Comparison of ENCODE assay signal across 1 cellular context in genomic region chr6:167956983-167957492, GRCh38.
TF ChIP-seq lines count a peak whose summit lies in the region.

No MANE protein-coding gene starts in this region.

TF ChIP-seq in HepG2, 621 proteins besides CTCF, POLR2A, EP300 and RAD21 (continued from another document and continues in another):
- TF ChIP-seq SPEN (CRISPR knock-in tag; IDR thresholded peaks at IDR 0.05; ENCODE audit: low read depth) (0 out of 2 replicates have a peak, but pooled peaks have one; percentile 26), ETV5 (CRISPR knock-in tag; IDR thresholded peaks at IDR 0.05; ENCODE audit: borderline replicate concordance) (no peak), NFE2L2 (IDR thresholded peaks at IDR 0.05; ENCODE audit: low read length) (no peak), MEIS2 (CRISPR knock-in tag; IDR thresholded peaks at IDR 0.05) (no peak), KLF13 (CRISPR knock-in tag; IDR thresholded peaks at IDR 0.05) (no peak), RFX1 (IDR thresholded peaks at IDR 0.05) (no peak), SRY (CRISPR knock-in tag; IDR thresholded peaks at IDR 0.05) (no peak), KMT2B (CRISPR knock-in tag; IDR thresholded peaks at IDR 0.05) (no peak), MXI1 (IDR thresholded peaks at IDR 0.05; ENCODE audit: borderline replicate concordance, low read depth, low read length) (no peak), ZBTB10 (CRISPR knock-in tag; IDR thresholded peaks at IDR 0.05; ENCODE audit: borderline replicate concordance) (no peak), IRF2 (CRISPR knock-in tag; IDR thresholded peaks at IDR 0.05) (no peak), ZNF160 (CRISPR knock-in tag; IDR thresholded peaks at IDR 0.05) (no peak), THAP9 (CRISPR knock-in tag; IDR thresholded peaks at IDR 0.05; ENCODE audit: borderline replicate concordance) (no peak), HNRNPK (IDR thresholded peaks at IDR 0.05; ENCODE audit: low read depth, low read length, poor library complexity, severe bottlenecking) (no peak), FOXP4 (CRISPR knock-in tag; IDR thresholded peaks at IDR 0.05) (no peak), ZIK1 (CRISPR knock-in tag; IDR thresholded peaks at IDR 0.05; ENCODE audit: borderline replicate concordance, low read depth) (no peak), ZNF784 (CRISPR knock-in tag; IDR thresholded peaks at IDR 0.05; ENCODE audit: borderline replicate concordance) (no peak), JDP2 (CRISPR knock-in tag; IDR thresholded peaks at IDR 0.05; ENCODE audit: borderline replicate concordance) (no peak), SMYD3 (CRISPR knock-in tag; IDR thresholded peaks at IDR 0.05) (no peak), SIX1 (CRISPR knock-in tag; IDR thresholded peaks at IDR 0.05; ENCODE audit: borderline replicate concordance) (peak; percentile 64; the same call in 1 of the 2 replicates), ZNF44 (CRISPR knock-in tag; IDR thresholded peaks at IDR 0.05) (no peak), POLR2AphosphoS2 (IDR thresholded peaks at IDR 0.05; ENCODE audit: low read depth, low read length) (no peak), UBTF (CRISPR knock-in tag; IDR thresholded peaks at IDR 0.05) (no peak), ARID4A (CRISPR knock-in tag; IDR thresholded peaks at IDR 0.05; ENCODE audit: borderline replicate concordance) (no peak)
- TF ChIP-seq, protein P1, sequence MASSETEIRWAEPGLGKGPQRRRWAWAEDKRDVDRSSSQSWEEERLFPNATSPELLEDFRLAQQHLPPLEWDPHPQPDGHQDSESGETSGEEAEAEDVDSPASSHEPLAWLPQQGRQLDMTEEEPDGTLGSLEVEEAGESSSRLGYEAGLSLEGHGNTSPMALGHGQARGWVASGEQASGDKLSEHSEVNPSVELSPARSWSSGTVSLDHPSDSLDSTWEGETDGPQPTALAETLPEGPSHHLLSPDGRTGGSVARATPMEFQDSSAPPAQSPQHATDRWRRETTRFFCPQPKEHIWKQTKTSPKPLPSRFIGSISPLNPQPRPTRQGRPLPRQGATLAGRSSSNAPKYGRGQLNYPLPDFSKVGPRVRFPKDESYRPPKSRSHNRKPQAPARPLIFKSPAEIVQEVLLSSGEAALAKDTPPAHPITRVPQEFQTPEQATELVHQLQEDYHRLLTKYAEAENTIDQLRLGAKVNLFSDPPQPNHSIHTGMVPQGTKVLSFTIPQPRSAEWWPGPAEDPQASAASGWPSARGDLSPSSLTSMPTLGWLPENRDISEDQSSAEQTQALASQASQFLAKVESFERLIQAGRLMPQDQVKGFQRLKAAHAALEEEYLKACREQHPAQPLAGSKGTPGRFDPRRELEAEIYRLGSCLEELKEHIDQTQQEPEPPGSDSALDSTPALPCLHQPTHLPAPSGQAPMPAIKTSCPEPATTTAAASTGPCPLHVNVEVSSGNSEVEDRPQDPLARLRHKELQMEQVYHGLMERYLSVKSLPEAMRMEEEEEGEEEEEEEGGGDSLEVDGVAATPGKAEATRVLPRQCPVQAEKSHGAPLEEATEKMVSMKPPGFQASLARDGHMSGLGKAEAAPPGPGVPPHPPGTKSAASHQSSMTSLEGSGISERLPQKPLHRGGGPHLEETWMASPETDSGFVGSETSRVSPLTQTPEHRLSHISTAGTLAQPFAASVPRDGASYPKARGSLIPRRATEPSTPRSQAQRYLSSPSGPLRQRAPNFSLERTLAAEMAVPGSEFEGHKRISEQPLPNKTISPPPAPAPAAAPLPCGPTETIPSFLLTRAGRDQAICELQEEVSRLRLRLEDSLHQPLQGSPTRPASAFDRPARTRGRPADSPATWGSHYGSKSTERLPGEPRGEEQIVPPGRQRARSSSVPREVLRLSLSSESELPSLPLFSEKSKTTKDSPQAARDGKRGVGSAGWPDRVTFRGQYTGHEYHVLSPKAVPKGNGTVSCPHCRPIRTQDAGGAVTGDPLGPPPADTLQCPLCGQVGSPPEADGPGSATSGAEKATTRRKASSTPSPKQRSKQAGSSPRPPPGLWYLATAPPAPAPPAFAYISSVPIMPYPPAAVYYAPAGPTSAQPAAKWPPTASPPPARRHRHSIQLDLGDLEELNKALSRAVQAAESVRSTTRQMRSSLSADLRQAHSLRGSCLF (CRISPR knock-in tag; IDR thresholded peaks at IDR 0.05; ENCODE audit: borderline replicate concordance) = no peak
- TF ChIP-seq, protein P2, sequence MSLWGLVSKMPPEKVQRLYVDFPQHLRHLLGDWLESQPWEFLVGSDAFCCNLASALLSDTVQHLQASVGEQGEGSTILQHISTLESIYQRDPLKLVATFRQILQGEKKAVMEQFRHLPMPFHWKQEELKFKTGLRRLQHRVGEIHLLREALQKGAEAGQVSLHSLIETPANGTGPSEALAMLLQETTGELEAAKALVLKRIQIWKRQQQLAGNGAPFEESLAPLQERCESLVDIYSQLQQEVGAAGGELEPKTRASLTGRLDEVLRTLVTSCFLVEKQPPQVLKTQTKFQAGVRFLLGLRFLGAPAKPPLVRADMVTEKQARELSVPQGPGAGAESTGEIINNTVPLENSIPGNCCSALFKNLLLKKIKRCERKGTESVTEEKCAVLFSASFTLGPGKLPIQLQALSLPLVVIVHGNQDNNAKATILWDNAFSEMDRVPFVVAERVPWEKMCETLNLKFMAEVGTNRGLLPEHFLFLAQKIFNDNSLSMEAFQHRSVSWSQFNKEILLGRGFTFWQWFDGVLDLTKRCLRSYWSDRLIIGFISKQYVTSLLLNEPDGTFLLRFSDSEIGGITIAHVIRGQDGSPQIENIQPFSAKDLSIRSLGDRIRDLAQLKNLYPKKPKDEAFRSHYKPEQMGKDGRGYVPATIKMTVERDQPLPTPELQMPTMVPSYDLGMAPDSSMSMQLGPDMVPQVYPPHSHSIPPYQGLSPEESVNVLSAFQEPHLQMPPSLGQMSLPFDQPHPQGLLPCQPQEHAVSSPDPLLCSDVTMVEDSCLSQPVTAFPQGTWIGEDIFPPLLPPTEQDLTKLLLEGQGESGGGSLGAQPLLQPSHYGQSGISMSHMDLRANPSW (CRISPR knock-in tag; IDR thresholded peaks at IDR 0.05; ENCODE audit: borderline replicate concordance) = no peak
- TF ChIP-seq, protein P3, sequence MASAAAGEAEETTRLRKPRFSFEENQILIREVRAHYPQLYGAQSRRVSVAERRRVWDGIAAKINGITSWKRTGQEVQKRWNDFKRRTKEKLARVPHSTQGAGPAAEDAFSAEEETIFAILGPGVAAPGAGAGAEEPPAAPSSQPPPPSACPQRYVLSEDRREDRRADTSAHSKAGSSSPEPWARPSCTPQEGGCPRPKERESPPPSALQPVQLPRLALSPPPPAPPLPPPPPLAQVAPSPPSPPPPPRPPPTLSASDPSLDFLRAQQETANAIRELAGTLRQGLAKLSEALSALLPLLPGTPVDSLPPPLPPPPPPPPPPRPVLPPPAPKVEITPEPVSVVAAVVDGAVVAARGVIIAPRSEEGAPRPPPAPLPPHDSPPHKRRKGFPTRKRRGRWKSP (CRISPR knock-in tag; IDR thresholded peaks at IDR 0.05) = no peak
